In genomic region chr4:8505229-8505628, GRCh38 we compare ENCODE assay signal across 15 cellular contexts.
DNase-seq lines count a peak whose midpoint lies in the region; ATAC-seq and TF ChIP-seq lines count a peak whose summit lies in the region.
"Had no signal": no experiment of that assay in that cellular context is flagged by ENCODE, and none has a peak within 500 bp of the region (broad histone marks: within the 10 kb centered on the region; RNA-seq: fewer than 3 reads in every experiment).

No MANE protein-coding gene starts in this region.

- POLR2A ChIA-PET in MCF 10A (lab: Yijun Ruan, JAX) = no interaction called here

- no peak for TF ChIP-seq EP300 in sigmoid colon (IDR thresholded peaks at IDR 0.05)

- peaks cover 33% of the 10 kb centered on the region for H3K27me3 Mint-ChIP-seq in MCF 10A (ENCODE audit: insufficient read depth, unreplicated experiment)

- no TSS peak for BruUV-seq in MCF 10A (replicated peaks; lab: Mats Ljungman, UMichigan)

- no peak for DNase-seq in breast epithelium (ENCODE audit: low spot score in 2 of 2)
- DNase-seq in MCF 10A (ENCODE audit: unreplicated experiment) = no peak
- peak; percentile 39 for DNase-seq in ecto neural progenitor cell (ENCODE audit: low spot score)
- DNase-seq in sigmoid colon = peak; percentile 60
- no peak for DNase-seq in vagina (ENCODE audit: extremely low spot score in 2 of 2)
- no peak for DNase-seq in stimulated activated CD4-positive, alpha-beta T cell treated with anti-CD3 and anti-CD28 coated beads, Interleukin-2, amount 100 ng/mL, for 24 hours
- no peak for DNase-seq in left lobe of liver (ENCODE audit: low spot score)
- no peak for DNase-seq in NCI-H1092 treated with DMSO at 0.1 percent for 48 hours (lab: John Stamatoyannopoulos, UW)
- DNase-seq: Calu3; CD4-positive, CD25-positive, alpha-beta regulatory T cell; DMS 273 treated with DMSO at 0.1 percent for 48 hours; GOT3 had no signal

- H3K9me3 ChIP-seq in breast epithelium (no peaks in the 10 kb centered on the region), sigmoid colon (no peaks in the 10 kb centered on the region), vagina (no peaks in the 10 kb centered on the region)
- H3K9me3 ChIP-seq: HAP-1 had no signal

- H3K27ac Mint-ChIP-seq in MCF 10A (ENCODE audit: low read depth, unreplicated experiment) = no peak overlapping the region

- H3K4me3 ChIP-seq in breast epithelium (no peak overlapping the region), sigmoid colon (no peak overlapping the region), vagina (no peak overlapping the region)
- H3K4me3 ChIP-seq: HAP-1 had no signal

- TF ChIP-seq POLR2A in breast epithelium (IDR thresholded peaks at IDR 0.05) (no peak), sigmoid colon (IDR thresholded peaks at IDR 0.05) (no peak), vagina (IDR thresholded peaks at IDR 0.05) (no peak)

- TF ChIP-seq CTCF in breast epithelium (IDR thresholded peaks at IDR 0.05) (no peak), MCF 10A (IDR thresholded peaks at IDR 0.05; ENCODE audit: unreplicated experiment) (no peak), sigmoid colon (IDR thresholded peaks at IDR 0.05) (no peak), vagina (IDR thresholded peaks at IDR 0.05) (no peak)

- H3K27me3 ChIP-seq in breast epithelium (no peaks in the 10 kb centered on the region), sigmoid colon (no peaks in the 10 kb centered on the region), vagina (no peaks in the 10 kb centered on the region)

- H3K9me3 Mint-ChIP-seq in MCF 10A (ENCODE audit: unreplicated experiment) = no peaks in the 10 kb centered on the region

- H3K4me1 Mint-ChIP-seq in MCF 10A (ENCODE audit: insufficient read depth, unreplicated experiment) = peaks cover 8% of the 10 kb centered on the region
- H3K4me1 Mint-ChIP-seq: CD4-positive, CD25-positive, alpha-beta regulatory T cell had no signal

- ATAC-seq in left lobe of liver = no peak
- ATAC-seq: HepG2 had no signal

- CTCF ChIA-PET in MCF 10A (lab: Yijun Ruan, JAX) = interaction anchor here (0.6 to 1.3 kb wide), 4 partner anchors 8 to 81 kb away, joined by 3 to 5 read pairs (median 4); no protein-coding TSS in a partner anchor

- H3K36me3 ChIP-seq in breast epithelium (no peaks in the 10 kb centered on the region), sigmoid colon (no peaks in the 10 kb centered on the region), vagina (no peaks in the 10 kb centered on the region)
- H3K36me3 ChIP-seq: HAP-1 had no signal

- H3K4me3 Mint-ChIP-seq in MCF 10A (ENCODE audit: unreplicated experiment) = no peak overlapping the region
- H3K4me3 Mint-ChIP-seq: CD4-positive, CD25-positive, alpha-beta regulatory T cell had no signal

- peaks cover 4% of the 10 kb centered on the region for H3K36me3 Mint-ChIP-seq in MCF 10A (ENCODE audit: insufficient read depth, unreplicated experiment)

- H3K4me1 ChIP-seq in breast epithelium = peaks cover 12 to 26% of the 10 kb centered on the region in 2 donors
- peaks cover 0 to 41% (median 34%) of the 10 kb centered on the region in 4 donors for H3K4me1 ChIP-seq in sigmoid colon
- H3K4me1 ChIP-seq in vagina = peaks cover 45% of the 10 kb centered on the region
- H3K4me1 ChIP-seq: HAP-1 had no signal

- intact Hi-C loops in breast epithelium (cut with DNase I; ENCODE audit: low total_unique reads) = no loop called here
- intact Hi-C loops in MCF 10A (cut with micrococcal nuclease) = no loop called here
- intact Hi-C loops in sigmoid colon (cut with DNase I) = no loop called here
- intact Hi-C loops in vagina (cut with DNase I) = no loop called here

- WGBS in sigmoid colon, 2 donors = 87 to 95% methylated on average over 7 of the region's 7 CpGs

- H3K27ac ChIP-seq in breast epithelium (peak overlapping the region; percentile 89 to 96), sigmoid colon (no peak overlapping the region), vagina (peak overlapping the region; percentile 87)
- H3K27ac ChIP-seq: 22Rv1 had no signal

Comparison
In these comparisons a context has a peak if more than half of its experiments do, and no peak if none do; other contexts are left out.
1. DNase-seq: peak in ecto neural progenitor cell (single experiment) and sigmoid colon (single experiment); none in breast epithelium (0 of 2), MCF 10A (single experiment), vagina (0 of 2), stimulated activated CD4-positive, alpha-beta T cell treated with anti-CD3 and anti-CD28 coated beads, Interleukin-2, amount 100 ng/mL, for 24 hours (0 of 2), left lobe of liver (single experiment) and NCI-H1092 treated with DMSO at 0.1 percent for 48 hours (single experiment).
2. H3K27ac ChIP-seq: peak in breast epithelium (2 of 2) and vagina (single experiment); none in sigmoid colon (0 of 4).